In the genomic region with DNA sequence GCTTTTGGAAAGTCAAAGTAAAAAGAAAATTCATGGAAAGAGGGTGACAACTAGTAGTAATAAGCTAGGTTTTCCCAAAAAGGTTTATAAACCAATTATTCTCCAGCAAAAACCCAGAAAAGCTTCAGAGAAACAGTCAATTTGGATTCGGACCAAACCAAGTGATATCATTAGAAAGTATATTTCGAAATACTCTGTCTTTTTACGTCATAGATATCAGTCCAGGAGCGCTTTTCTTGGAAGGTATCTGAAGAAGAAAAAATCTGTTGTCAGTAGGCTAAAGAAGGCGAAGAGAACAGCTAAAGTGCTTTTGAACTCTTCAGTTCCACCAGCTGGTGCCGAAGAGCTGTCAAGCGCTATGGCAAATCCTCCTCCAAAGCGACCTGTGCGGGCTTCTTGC, we compare ENCODE assay signal across 23 cellular contexts.
"Had no signal": no experiment of that assay in that cellular context is flagged by ENCODE, and none has a peak within 500 bp of the region (broad histone marks: within the 10 kb centered on the region; RNA-seq: fewer than 3 reads in every experiment).

No MANE protein-coding gene starts in this region.

- H3K4me1 Mint-ChIP-seq: activated CD4-positive, alpha-beta memory T cell treated with anti-CD3 and anti-CD28 coated beads, Interleukin-2, amount 10 ng/mL, durations not matched to agents 7 days and 5 days; activated CD4-positive, alpha-beta T cell treated with anti-CD3 and anti-CD28 coated beads, Interleukin-2, amount 10 ng/mL, durations not matched to agents 7 days and 5 days; activated naive CD8-positive, alpha-beta T cell treated with anti-CD3 and anti-CD28 coated beads for 36 hours; activated T-helper 17 cell treated with anti-CD3 and anti-CD28 coated beads, Interleukin-2, amount 50 U/mL, for 72 hours had no signal

- ATAC-seq: activated T-helper 17 cell treated with anti-CD3 and anti-CD28 coated beads, Interleukin-2, amount 50 U/mL, for 72 hours had no signal

- H3K27ac Mint-ChIP-seq: activated CD4-positive, alpha-beta memory T cell treated with anti-CD3 and anti-CD28 coated beads, Interleukin-2, amount 10 ng/mL, durations not matched to agents 7 days and 5 days; activated CD4-positive, alpha-beta T cell treated with anti-CD3 and anti-CD28 coated beads, Interleukin-2, amount 10 ng/mL, durations not matched to agents 7 days and 5 days; activated naive CD4-positive, alpha-beta T cell treated with anti-CD3 and anti-CD28 coated beads for 36 hours; activated naive CD8-positive, alpha-beta T cell treated with anti-CD3 and anti-CD28 coated beads for 36 hours; activated T-helper 17 cell treated with anti-CD3 and anti-CD28 coated beads, Interleukin-2, amount 50 U/mL, for 72 hours; T-helper 1 cell treated with Interleukin-12 subunit alpha and Interleukin-12 subunit beta and Interleukin-4 antibody, amounts not matched to agents 30 μg/mL and 1 μg/mL, for 36 hours had no signal

- H3K4me3 Mint-ChIP-seq: activated CD4-positive, alpha-beta memory T cell treated with anti-CD3 and anti-CD28 coated beads, Interleukin-2, amount 10 ng/mL, durations not matched to agents 7 days and 5 days; activated CD4-positive, alpha-beta T cell treated with anti-CD3 and anti-CD28 coated beads, Interleukin-2, amount 10 ng/mL, durations not matched to agents 7 days and 5 days; activated naive CD4-positive, alpha-beta T cell treated with anti-CD3 and anti-CD28 coated beads for 36 hours; activated naive CD8-positive, alpha-beta T cell treated with anti-CD3 and anti-CD28 coated beads for 36 hours; activated T-helper 17 cell treated with anti-CD3 and anti-CD28 coated beads, Interleukin-2, amount 50 U/mL, for 72 hours; T-helper 1 cell treated with Interleukin-12 subunit alpha and Interleukin-12 subunit beta and Interleukin-4 antibody, amounts not matched to agents 30 μg/mL and 1 μg/mL, for 36 hours had no signal

- H3K9me3 Mint-ChIP-seq: activated CD4-positive, alpha-beta memory T cell treated with anti-CD3 and anti-CD28 coated beads, Interleukin-2, amount 10 ng/mL, durations not matched to agents 7 days and 5 days; activated T-helper 17 cell treated with anti-CD3 and anti-CD28 coated beads, Interleukin-2, amount 50 U/mL, for 72 hours had no signal

- H3K27ac ChIP-seq: PC-9 had no signal

- H3K4me3 ChIP-seq: PC-9 had no signal

- H3K27me3 Mint-ChIP-seq: activated CD4-positive, alpha-beta memory T cell treated with anti-CD3 and anti-CD28 coated beads, Interleukin-2, amount 10 ng/mL, durations not matched to agents 7 days and 5 days; activated CD4-positive, alpha-beta T cell treated with anti-CD3 and anti-CD28 coated beads, Interleukin-2, amount 10 ng/mL, durations not matched to agents 7 days and 5 days; activated T-helper 17 cell treated with anti-CD3 and anti-CD28 coated beads, Interleukin-2, amount 50 U/mL, for 72 hours had no signal

- DNase-seq: activated CD4-positive, alpha-beta memory T cell treated with anti-CD3 and anti-CD28 coated beads, Interleukin-2, amount 10 ng/mL, durations not matched to agents 7 days and 5 days; activated CD4-positive, alpha-beta T cell treated with anti-CD3 and anti-CD28 coated beads, Interleukin-2, amount 10 ng/mL, durations not matched to agents 7 days and 5 days; activated CD4-positive, CD25-positive, alpha-beta regulatory T cell; activated gamma-delta T cell; activated naive CD4-positive, alpha-beta T cell treated with anti-CD3 and anti-CD28 coated beads for 36 hours; activated naive CD8-positive, alpha-beta T cell treated with anti-CD3 and anti-CD28 coated beads for 36 hours; activated T-cell treated with anti-CD3 and anti-CD28 coated beads for 4 hours; activated T-cell treated with anti-CD3 and anti-CD28 coated beads, Interleukin-2, amount 50 U/mL, for 48 hours; anterior cingulate cortex; KG1; NCI-H1092; NCI-H1417 treated with DMSO at 0.1 percent for 48 hours; NCI-H1694; NCI-H2029; NCI-H2107; NCI-H345; NCI-H510A; NCI-H526 treated with DMSO at 0.1 percent for 48 hours; PC-9; SHP77 treated with DMSO at 0.1 percent for 48 hours; T-helper 9 cell had no signal
